Comparison of ENCODE assay signal across 1 cellular context in genomic region chr3:169772951-169773816, GRCh38.
TF ChIP-seq lines count a peak whose summit lies in the region.

MYNN (plus strand) TSS chr3:169773396; CDS start chr3:169774296, 900 bp downstream.

TF ChIP-seq in K562, 482 proteins besides CTCF, POLR2A, EP300 and RAD21 (continued from another document and continues in another):
- TF ChIP-seq PKNOX1 (IDR thresholded peaks at IDR 0.05) = peak; percentile 66
- peak; percentile 37; the same call in 1 of the 2 replicates for TF ChIP-seq SMAD4 (CRISPR knock-in tag; conservative IDR thresholded peaks at IDR 0.05)
- no peak for TF ChIP-seq NRF1 (conservative IDR thresholded peaks at IDR 0.05 in 1 of 2, IDR thresholded peaks at IDR 0.05 in 1 of 2)
- peak; percentile 31; the same call in 1 of the 2 replicates for TF ChIP-seq CREB3 (tag; conservative IDR thresholded peaks at IDR 0.05; ENCODE audit: low read depth)
- TF ChIP-seq ZNF347 (CRISPR knock-in tag; IDR thresholded peaks at IDR 0.05; ENCODE audit: low read depth) = no peak
- TF ChIP-seq ZFP30 (CRISPR knock-in tag; IDR thresholded peaks at IDR 0.05; ENCODE audit: borderline replicate concordance) = no peak
- TF ChIP-seq CBX8 (IDR thresholded peaks at IDR 0.05; ENCODE audit: borderline replicate concordance, extremely low read depth, low read depth, low read length, poor library complexity, severe bottlenecking) = no peak
- peak; percentile 37; the same call in 1 of the 2 replicates for TF ChIP-seq SPI1 (IDR thresholded peaks at IDR 0.05; ENCODE audit: borderline replicate concordance, low read depth, low read length)
- TF ChIP-seq ZNF583 (CRISPR knock-in tag; IDR thresholded peaks at IDR 0.05) = no peak
- TF ChIP-seq ZNF785 (CRISPR knock-in tag; IDR thresholded peaks at IDR 0.05) = no peak
- no peak for TF ChIP-seq ZNF217 (CRISPR knock-in tag; IDR thresholded peaks at IDR 0.05)
- TF ChIP-seq GTF2F1 (IDR thresholded peaks at IDR 0.05; ENCODE audit: low read depth, low read length) = no peak
- TF ChIP-seq GATAD2A (IDR thresholded peaks at IDR 0.05) = no peak
- no peak for TF ChIP-seq SIRT6 (IDR thresholded peaks at IDR 0.05; ENCODE audit: low read depth, low read length)
- no peak for TF ChIP-seq MTA2 (IDR thresholded peaks at IDR 0.05; ENCODE audit: low read depth)
- no peak for TF ChIP-seq ZNF398 (CRISPR knock-in tag; IDR thresholded peaks at IDR 0.05)
- TF ChIP-seq EGR1 (conservative IDR thresholded peaks at IDR 0.05) = peak; percentile 50
- TF ChIP-seq BRF2 (IDR thresholded peaks at IDR 0.05; ENCODE audit: borderline replicate concordance, insufficient read depth, insufficient read length) = no peak
- peak; percentile 49; the same call in 1 of the 2 replicates for TF ChIP-seq ZNF431 (CRISPR knock-in tag; IDR thresholded peaks at IDR 0.05)
- no peak for TF ChIP-seq RHOXF2B (CRISPR knock-in tag; conservative IDR thresholded peaks at IDR 0.05)
- no peak for TF ChIP-seq HSF4 (CRISPR knock-in tag; IDR thresholded peaks at IDR 0.05; ENCODE audit: borderline replicate concordance)
- TF ChIP-seq SFPQ (IDR thresholded peaks at IDR 0.05; ENCODE audit: low read depth, low read length) = no peak
- no peak for TF ChIP-seq CBFA2T2 (conservative IDR thresholded peaks at IDR 0.05)
- TF ChIP-seq ADNP (tag; IDR thresholded peaks at IDR 0.05) = no peak
- TF ChIP-seq ZNF133 (CRISPR knock-in tag; IDR thresholded peaks at IDR 0.05) = no peak
- 0 out of 2 replicates have a peak, but pooled peaks have one; percentile 12 for TF ChIP-seq ZNF239 (CRISPR knock-in tag; IDR thresholded peaks at IDR 0.05)
- TF ChIP-seq ZNF280A (IDR thresholded peaks at IDR 0.05; ENCODE audit: low read depth, partially characterized antibody) = no peak
- TF ChIP-seq HMG20B (CRISPR knock-in tag; IDR thresholded peaks at IDR 0.05) = no peak
- 0 out of 2 replicates have a peak, but pooled peaks have one; percentile 2 for TF ChIP-seq SMC3 (conservative IDR thresholded peaks at IDR 0.05; ENCODE audit: insufficient read depth, low read depth, low read length)
- peak; percentile 75 for TF ChIP-seq ATF3 (IDR thresholded peaks at IDR 0.05)
- no peak for TF ChIP-seq ATF3 (CRISPR knock-in tag; conservative IDR thresholded peaks at IDR 0.05)
- peak; percentile 24; the same call in 1 of the 2 replicates for TF ChIP-seq ZNF224 (CRISPR knock-in tag; IDR thresholded peaks at IDR 0.05)
- no peak for TF ChIP-seq TCF15 (CRISPR knock-in tag; IDR thresholded peaks at IDR 0.05)
- no peak for TF ChIP-seq SNAPC5 (CRISPR knock-in tag; IDR thresholded peaks at IDR 0.05)
- TF ChIP-seq ZNF436 (CRISPR knock-in tag; IDR thresholded peaks at IDR 0.05) = no peak
- no peak for TF ChIP-seq ZNF165 (CRISPR knock-in tag; IDR thresholded peaks at IDR 0.05; ENCODE audit: borderline replicate concordance)
- no peak for TF ChIP-seq HNRNPL (IDR thresholded peaks at IDR 0.05; ENCODE audit: low read depth, low read length)
- peak in 1 of 2 experiments; percentile 59; a peak in 1 of 4 replicates for TF ChIP-seq CSDE1 (IDR thresholded peaks at IDR 0.05)
- no peak for TF ChIP-seq PTRF (tag; IDR thresholded peaks at IDR 0.05)
- peak; percentile 21; the same call in 1 of the 2 replicates for TF ChIP-seq TARDBP (IDR thresholded peaks at IDR 0.05)
- TF ChIP-seq STAG1 (CRISPR knock-in tag; IDR thresholded peaks at IDR 0.05; ENCODE audit: borderline replicate concordance) = no peak
- no peak for TF ChIP-seq MCM3 (IDR thresholded peaks at IDR 0.05)
- no peak for TF ChIP-seq JUNB (CRISPR knock-in tag; conservative IDR thresholded peaks at IDR 0.05)
- TF ChIP-seq ZNF263 (CRISPR knock-in tag; IDR thresholded peaks at IDR 0.05; ENCODE audit: borderline replicate concordance) = 0 out of 2 replicates have a peak, but pooled peaks have one; percentile 9
- TF ChIP-seq ARID3B (CRISPR knock-in tag; IDR thresholded peaks at IDR 0.05; ENCODE audit: borderline replicate concordance) = no peak
- no peak for TF ChIP-seq CCAR2 (IDR thresholded peaks at IDR 0.05; ENCODE audit: low read depth, low read length)
- TF ChIP-seq ZNF586 (CRISPR knock-in tag; conservative IDR thresholded peaks at IDR 0.05) = no peak
- TF ChIP-seq TGIF2 (CRISPR knock-in tag; IDR thresholded peaks at IDR 0.05) = peak; percentile 54; the same call in 1 of the 2 replicates
- TF ChIP-seq ARID1B (IDR thresholded peaks at IDR 0.05) = 0 out of 2 replicates have a peak, but pooled peaks have one; percentile 28
- no peak for TF ChIP-seq ZKSCAN8 (CRISPR knock-in tag; IDR thresholded peaks at IDR 0.05)
- TF ChIP-seq POLR2B (IDR thresholded peaks at IDR 0.05; ENCODE audit: low read depth, partially characterized antibody) = peak; percentile 97
- TF ChIP-seq KAT8 (IDR thresholded peaks at IDR 0.05; ENCODE audit: low read depth) = no peak
- TF ChIP-seq GTF3C2 (IDR thresholded peaks at IDR 0.05; ENCODE audit: borderline replicate concordance, extremely low read depth, insufficient read length) = peak; percentile 23
